Comparison of ENCODE assay signal across 19 cellular contexts in the genomic region with DNA sequence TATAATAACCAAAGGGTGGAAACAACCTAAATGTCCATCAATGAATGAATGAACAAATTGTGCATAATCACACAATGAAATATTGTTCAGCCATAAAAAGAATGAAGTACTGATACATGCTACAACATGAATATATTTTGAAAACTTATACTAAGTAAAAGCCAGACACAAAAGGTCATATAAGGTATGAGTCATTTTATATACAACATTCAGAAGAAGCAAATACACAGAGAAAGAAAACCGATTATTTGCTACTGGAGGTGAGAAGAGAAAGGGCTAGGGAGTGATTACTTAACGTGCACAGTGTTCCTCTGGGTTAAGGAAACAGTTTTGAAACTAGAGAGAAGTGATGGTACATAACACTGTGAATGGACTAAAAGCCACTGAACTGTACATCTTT.
DNase-seq lines count a peak whose midpoint lies in the region; ATAC-seq, FAIRE-seq and TF ChIP-seq lines count a peak whose summit lies in the region.
"Had no signal": no experiment of that assay in that cellular context is flagged by ENCODE, and none has a peak within 500 bp of the region (broad histone marks: within the 10 kb centered on the region; RNA-seq: fewer than 3 reads in every experiment).

No MANE protein-coding gene starts in this region.

- H3K4me3 Mint-ChIP-seq in activated CD4-positive, alpha-beta T cell treated with anti-CD3 and anti-CD28 coated beads, Interleukin-2, amount 10 ng/mL, durations not matched to agents 24 days and 14 days = no peak overlapping the region

- H3K4me1 Mint-ChIP-seq in activated CD4-positive, alpha-beta T cell treated with anti-CD3 and anti-CD28 coated beads, Interleukin-2, amount 10 ng/mL, durations not matched to agents 24 days and 14 days = peaks cover 10% of the 10 kb centered on the region

- H3K27me3 ChIP-seq in RWPE2 (ENCODE audit: insufficient read depth, poor library complexity, severe bottlenecking) = no peaks in the 10 kb centered on the region
- H3K27me3 ChIP-seq in pancreas = no peaks in the 10 kb centered on the region
- no peaks in the 10 kb centered on the region for H3K27me3 ChIP-seq in gastroesophageal sphincter

- FAIRE-seq in pancreas (lab: Jason Lieb, UNC) = peak; percentile 37
- FAIRE-seq: GM19239 had no signal

- no peak overlapping the region for H3K27ac ChIP-seq in RWPE2 (ENCODE audit: poor library complexity, severe bottlenecking)
- H3K27ac ChIP-seq in epithelial cell of prostate = peak overlapping the region; percentile 1
- H3K27ac ChIP-seq in pancreas = no peak overlapping the region
- no peak overlapping the region for H3K27ac ChIP-seq in gastroesophageal sphincter
- H3K27ac ChIP-seq: C4-2B, SK-N-MC had no signal

- intact Hi-C loops in activated CD4-positive, alpha-beta T cell treated with anti-CD3 and anti-CD28 coated beads, Interleukin-2, amount 10 ng/mL, durations not matched to agents 24 days and 14 days (cut with micrococcal nuclease) = no loop called here
- intact Hi-C loops in pancreas (cut with DNase I) = no loop called here

- 39 to 50% methylated on average over 2 of the region's 2 CpGs for WGBS in pancreas, 2 donors
- 22 to 28% methylated on average over 2 of the region's 2 CpGs for WGBS in gastroesophageal sphincter (ENCODE audit: low coverage in 1 of 2), 2 donors

- H3K4me1 ChIP-seq in RWPE2 (ENCODE audit: insufficient read depth, poor library complexity, severe bottlenecking) (peaks cover 6% of the 10 kb centered on the region), pancreas (no peaks in the 10 kb centered on the region), gastroesophageal sphincter (no peaks in the 10 kb centered on the region)
- H3K4me1 ChIP-seq: Caco-2 had no signal

- TF ChIP-seq CTCF in RWPE2 (IDR thresholded peaks at IDR 0.05; ENCODE audit: poor library complexity, severe bottlenecking) = no peak
- TF ChIP-seq CTCF in pancreas (IDR thresholded peaks at IDR 0.05) = no peak
- no peak for TF ChIP-seq CTCF in gastroesophageal sphincter (IDR thresholded peaks at IDR 0.05)

- peak; percentile 54; the same call in 2 of the 3 replicates for ATAC-seq in RWPE2 (ENCODE audit: low read depth)
- ATAC-seq in pancreas = no peak
- ATAC-seq in GM21515 (IDR thresholded peaks at IDR 0.05; ENCODE audit: unreplicated experiment) = no peak
- no peak for ATAC-seq in gastroesophageal sphincter

- no peak for TF ChIP-seq POLR2A in gastroesophageal sphincter (IDR thresholded peaks at IDR 0.05)

- H3K9me3 Mint-ChIP-seq in activated CD4-positive, alpha-beta T cell treated with anti-CD3 and anti-CD28 coated beads, Interleukin-2, amount 10 ng/mL, durations not matched to agents 24 days and 14 days = peaks cover 15% of the 10 kb centered on the region

- H3K27ac Mint-ChIP-seq in activated CD4-positive, alpha-beta T cell treated with anti-CD3 and anti-CD28 coated beads, Interleukin-2, amount 10 ng/mL, durations not matched to agents 24 days and 14 days = peak overlapping the region; percentile 6

- H3K36me3 ChIP-seq in RWPE2 (ENCODE audit: low read depth) (peaks cover 78% of the 10 kb centered on the region), pancreas (peaks cover 0 to 10% (median 0%) of the 10 kb centered on the region in 3 donors), gastroesophageal sphincter (peaks cover 0 to 61% of the 10 kb centered on the region in 2 donors)

- H3K4me3 ChIP-seq in RWPE2 (ENCODE audit: severe bottlenecking) (no peak overlapping the region), pancreas (no peak overlapping the region), gastroesophageal sphincter (no peak overlapping the region)
- H3K4me3 ChIP-seq: SK-N-MC had no signal

- H3K27me3 Mint-ChIP-seq in activated CD4-positive, alpha-beta T cell treated with anti-CD3 and anti-CD28 coated beads, Interleukin-2, amount 10 ng/mL, durations not matched to agents 24 days and 14 days = no peaks in the 10 kb centered on the region

- no peaks in the 10 kb centered on the region for H3K9me3 ChIP-seq in RWPE2 (ENCODE audit: severe bottlenecking)
- H3K9me3 ChIP-seq in pancreas = no peaks in the 10 kb centered on the region
- H3K9me3 ChIP-seq in gastroesophageal sphincter = no peaks in the 10 kb centered on the region
- H3K9me3 ChIP-seq: Caco-2 had no signal

- TF ChIP-seq EP300 in gastroesophageal sphincter (IDR thresholded peaks at IDR 0.05) = no peak

- DNase-seq in activated CD4-positive, alpha-beta T cell treated with anti-CD3 and anti-CD28 coated beads, Interleukin-2, amount 10 ng/mL, durations not matched to agents 24 days and 14 days = no peak
- DNase-seq in activated CD4-positive, alpha-beta T cell treated with anti-CD3 and anti-CD28 coated beads, Interleukin-2, amount 50 U/mL, for 1 hour = no peak
- no peak for DNase-seq in RWPE2 (ENCODE audit: low spot score)
- DNase-seq in epithelial cell of prostate (ENCODE audit: low read depth, low spot score) = peak; percentile 29
- DNase-seq in pancreas = no peak
- DNase-seq in SIG-M5 (lab: John Stamatoyannopoulos, UW) = no peak
- DNase-seq: Caco-2, KG1, NCI-H1048, NCI-H1436 treated with DMSO at 0.1 percent for 48 hours, NCI-H2029 treated with DMSO at 0.1 percent for 48 hours, NCI-H2171 treated with DMSO at 0.1 percent for 48 hours, NCI-H446 treated with DMSO at 0.1 percent for 48 hours, NCI-H748 treated with DMSO at 0.1 percent for 48 hours had no signal

- peaks cover 74% of the 10 kb centered on the region for H3K36me3 Mint-ChIP-seq in activated CD4-positive, alpha-beta T cell treated with anti-CD3 and anti-CD28 coated beads, Interleukin-2, amount 10 ng/mL, durations not matched to agents 24 days and 14 days (ENCODE audit: low read depth)
